ENCODE assay signal across 9 cellular contexts in the genomic region with DNA sequence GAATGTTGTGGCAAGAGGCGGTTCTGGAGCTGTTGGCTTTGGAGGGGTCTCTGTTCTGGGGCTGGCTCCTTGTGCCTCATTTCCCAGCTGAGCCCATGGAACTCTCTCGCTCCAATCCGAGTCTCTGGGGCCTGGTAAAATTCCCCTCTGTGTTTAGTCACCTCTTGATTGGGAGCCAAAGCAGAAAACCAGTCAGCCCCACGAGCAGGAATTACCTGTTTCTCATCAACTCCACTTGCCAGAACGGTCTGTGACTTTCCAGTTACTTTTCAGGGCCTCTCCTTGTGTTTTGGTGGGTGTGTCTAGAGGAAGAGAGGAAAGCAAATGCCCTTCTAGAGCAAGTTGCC. TPM values are rescaled to one million over a fixed set of nuclear protein-coding genes. Genes with fewer than 3 reads are reported as not detected.
DNase-seq lines count a peak whose midpoint lies in the region; ATAC-seq and TF ChIP-seq lines count a peak whose summit lies in the region.
"Had no signal": no experiment of that assay in that cellular context is flagged by ENCODE, and none has a peak within 500 bp of the region (broad histone marks: within the 10 kb centered on the region; RNA-seq: fewer than 3 reads in every experiment).

No MANE protein-coding gene starts in this region.

- DNase-seq in NB4 (ENCODE audit: low read depth) (no peak), caudate nucleus (lab: John Stamatoyannopoulos, UW) (peak in 1 of 61 donors; percentile 22), mesothelial cell of epicardium (ENCODE audit: low spot score in 2 of 2, unreplicated experiment in 2 of 2) (no peak), aorta (peak; percentile 62 to 79), NCI-H146 treated with DMSO at 0.1 percent for 48 hours (lab: John Stamatoyannopoulos, UW; ENCODE audit: unreplicated experiment) (no peak)

- no peaks in the 10 kb centered on the region for H3K9me2 ChIP-seq in DOHH2 (replicated peaks; ENCODE audit: control insufficient read depth, low read length)

- H3K4me1 ChIP-seq in DOHH2 (ENCODE audit: control insufficient read depth, low read length) (peaks cover 26% of the 10 kb centered on the region), aorta (ENCODE audit: control insufficient read depth in 1 of 2, insufficient read depth in 2 of 2, low read length in 2 of 2) (no peaks in the 10 kb centered on the region)

- peak overlapping the region; percentile 75 for H3K27ac ChIP-seq in DOHH2 (ENCODE audit: low read depth, low read length)
- peak overlapping the region; percentile 73 for H3K27ac ChIP-seq in caudate nucleus (ENCODE audit: low read depth, low read length)
- H3K27ac ChIP-seq in aorta (ENCODE audit: low read depth in 1 of 2, low read length in 2 of 2), result peak overlapping the region; percentile 93 to 98

- H3K27ac Mint-ChIP-seq in mesothelial cell of epicardium, result peak overlapping the region; percentile 99

- ATAC-seq in aorta (ENCODE audit: low FRiP score) (peak; percentile 47), GM21619 (IDR thresholded peaks at IDR 0.05; ENCODE audit: unreplicated experiment) (no peak), GM18517 (IDR thresholded peaks at IDR 0.05; ENCODE audit: unreplicated experiment) (no peak)

- H3K4me1 Mint-ChIP-seq in mesothelial cell of epicardium, result peaks cover 24% of the 10 kb centered on the region

- no peaks in the 10 kb centered on the region for H3K9me3 Mint-ChIP-seq in mesothelial cell of epicardium

- peak overlapping the region; percentile 66 for H3K4me3 ChIP-seq in DOHH2 (ENCODE audit: low read length)
- H3K4me3 ChIP-seq in NB4 (ENCODE audit: low read depth, low read length), result peak overlapping the region; percentile 62
- no peak overlapping the region for H3K4me3 ChIP-seq in aorta (ENCODE audit: low read length in 2 of 2)

- WGBS in aorta, 2 donors, result 0 to 2% methylated on average over 5 of the region's 5 CpGs

- peaks cover 6% of the 10 kb centered on the region for H3F3A ChIP-seq in DOHH2 (ENCODE audit: control insufficient read depth, insufficient read depth)

- H3K9me3 ChIP-seq in DOHH2 (ENCODE audit: control insufficient read depth, insufficient read depth, low read length) (no peaks in the 10 kb centered on the region), aorta (ENCODE audit: control insufficient read depth, low read length) (no peaks in the 10 kb centered on the region)

- intact Hi-C loops in aorta (cut with DNase I), result no loop called here

- no peak for TF ChIP-seq CTCF in DOHH2 (IDR thresholded peaks at IDR 0.05; ENCODE audit: low read depth, low read length, poor library complexity, severe bottlenecking)
- TF ChIP-seq CTCF in NB4 (IDR thresholded peaks at IDR 0.05; ENCODE audit: low read depth, low read length), result no peak
- no peak for TF ChIP-seq CTCF in mesothelial cell of epicardium (IDR thresholded peaks at IDR 0.05; ENCODE audit: unreplicated experiment)

- H3K4me3 Mint-ChIP-seq in mesothelial cell of epicardium, result peak overlapping the region; percentile 63

- H3K27me3 ChIP-seq in DOHH2 (ENCODE audit: control insufficient read depth, low read length) (no peaks in the 10 kb centered on the region), aorta (ENCODE audit: control insufficient read depth in 1 of 2, insufficient read depth in 2 of 2, low read length in 1 of 2) (no peaks in the 10 kb centered on the region)

- H3K4me2 ChIP-seq in DOHH2 (ENCODE audit: low read length), result peak overlapping the region; percentile 88

- H3K79me2 ChIP-seq in DOHH2 (ENCODE audit: control insufficient read depth, low read length), result no peaks in the 10 kb centered on the region; the same call in 1 of the 2 replicates

- H3K36me3 Mint-ChIP-seq in mesothelial cell of epicardium, result no peaks in the 10 kb centered on the region

- H3K36me3 ChIP-seq in DOHH2 (ENCODE audit: control insufficient read depth, low read length), result no peaks in the 10 kb centered on the region
- no peaks in the 10 kb centered on the region for H3K36me3 ChIP-seq in aorta (ENCODE audit: control insufficient read depth in 1 of 2, insufficient read depth in 2 of 2, low read length in 1 of 2)

- TF ChIP-seq POLR2A in NB4 (IDR thresholded peaks at IDR 0.05; ENCODE audit: extremely low read depth, insufficient read length), result no peak

- H3K27me3 Mint-ChIP-seq in mesothelial cell of epicardium (ENCODE audit: low read depth), result peaks cover under 1% of the 10 kb centered on the region

- no peaks in the 10 kb centered on the region for H4K20me1 ChIP-seq in DOHH2 (ENCODE audit: control insufficient read depth, insufficient read depth, low read depth, low read length)

RNA-seq across cellular contexts. Expression of a gene that starts 10.8 kb away (rescaled TPM):
- 351 to 373 TPM (median 358 TPM) in 3 replicates for total RNA-seq in mesothelial cell of epicardium
- total RNA-seq in aorta, result 100 to 1,000 TPM; 416 to 418 TPM
- polyA plus RNA-seq in aorta, result 100 to 1,000 TPM; 751 to 960 TPM

RNA-seq across cellular contexts. Expression of a gene that starts 41.3 kb away (rescaled TPM):
- total RNA-seq in mesothelial cell of epicardium, result not detected in 3 replicates
- total RNA-seq in aorta, result not detected
- polyA plus RNA-seq in aorta, result not detected
- total RNA-seq: T-helper 1 cell treated with Interleukin-12 subunit alpha and Interleukin-12 subunit beta and Interleukin-4 antibody, amounts not matched to agents 30 ng/mL and 1 ng/mL, for 36 hours had no signal

RNA-seq across cellular contexts. Expression of a gene that starts 53.9 kb away (rescaled TPM):
- total RNA-seq in mesothelial cell of epicardium, result 219 to 234 TPM (median 222 TPM) in 3 replicates
- total RNA-seq in aorta, result 100 to 1,000 TPM; 188 to 386 TPM
- 100 to 1,000 TPM; 244 to 417 TPM for polyA plus RNA-seq in aorta

Comparison
In these comparisons a context has a peak if more than half of its experiments do, and no peak if none do; other contexts are left out.
1. H3K4me3 ChIP-seq: peak in DOHH2 (single experiment) and NB4 (single experiment); none in aorta (0 of 2).
2. DNase-seq: peak in aorta (2 of 2); none in NB4 (single experiment), mesothelial cell of epicardium (0 of 2) and NCI-H146 treated with DMSO at 0.1 percent for 48 hours (single experiment).
3. Peak in every context shown above with its lines, with median percentiles within 50 percentile points of each other: H3K27ac ChIP-seq.